Comparison of ENCODE assay signal across 1 cellular context in the genomic region with DNA sequence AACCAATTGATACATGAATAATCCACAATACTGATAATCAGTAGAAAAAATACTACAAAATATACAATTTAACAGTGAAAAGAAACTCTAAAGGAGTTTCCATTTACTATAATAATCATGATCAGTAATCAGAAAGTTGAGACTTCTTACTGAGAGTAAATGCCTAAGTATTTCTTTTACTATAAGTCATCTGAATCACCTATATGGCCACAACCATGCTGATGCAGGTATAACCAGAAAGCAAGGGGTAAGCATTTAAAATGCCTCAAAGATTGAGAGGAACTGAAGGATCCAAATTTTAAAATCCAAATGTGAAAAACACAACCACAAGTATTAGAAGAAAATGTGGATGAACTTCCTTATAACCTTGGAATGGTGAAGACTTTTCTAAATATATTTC.
TF ChIP-seq lines count a peak whose summit lies in the region.

No MANE protein-coding gene starts in this region.

TF ChIP-seq in GM12878, 131 proteins besides CTCF, POLR2A, EP300 and RAD21:
- TF ChIP-seq FOXK2 (IDR thresholded peaks at IDR 0.05), result no peak
TF ChIP-seq in GM12878: peak in this region for 0.
